ENCODE assay signal across 12 cellular contexts in the genomic region with DNA sequence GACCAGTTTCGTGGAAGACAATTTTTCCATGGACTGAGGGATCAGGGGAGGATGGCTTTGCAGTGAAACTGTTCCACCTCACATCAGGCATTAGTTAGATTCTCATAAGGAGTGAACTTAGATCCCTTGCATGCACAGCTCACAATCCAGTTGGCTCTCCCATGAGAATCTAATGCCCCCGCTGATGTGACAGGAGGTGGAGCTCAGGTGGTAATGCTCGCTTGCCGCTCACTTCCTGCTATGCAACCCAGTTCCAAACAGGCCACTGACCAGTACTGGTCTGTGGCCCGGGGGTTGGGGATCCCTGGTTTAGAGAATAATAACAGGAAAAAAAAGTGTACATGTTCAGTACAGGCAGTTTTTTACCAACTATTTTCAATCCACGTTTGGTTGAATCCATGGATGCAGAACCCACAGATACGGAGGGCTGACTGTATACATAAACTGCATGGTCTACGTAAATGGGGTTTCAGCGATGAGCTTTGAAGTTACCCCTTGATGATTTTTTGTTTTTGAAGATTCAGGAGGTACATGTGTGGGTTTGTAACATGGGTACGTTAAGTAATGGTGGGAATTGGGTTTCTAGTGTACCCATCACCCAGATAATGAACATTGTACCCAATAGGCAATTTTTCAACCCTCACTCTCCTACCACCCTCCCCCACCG. TPM values are rescaled to one million over a fixed set of nuclear protein-coding genes. Genes with fewer than 3 reads are reported as not detected.
DNase-seq lines count a peak whose midpoint lies in the region; ATAC-seq and TF ChIP-seq lines count a peak whose summit lies in the region.
"Had no signal": no experiment of that assay in that cellular context is flagged by ENCODE, and none has a peak within 500 bp of the region (broad histone marks: within the 10 kb centered on the region; RNA-seq: fewer than 3 reads in every experiment).

No MANE protein-coding gene starts in this region.

- intact Hi-C loops in activated CD8-positive, alpha-beta T cell treated with anti-CD3 and anti-CD28 coated beads for 36 hours (cut with micrococcal nuclease) = no loop called here
- intact Hi-C loops in transverse colon (cut with DNase I; ENCODE audit: low total_unique reads) = no loop called here

- no peaks in the 10 kb centered on the region for H3K9me3 Mint-ChIP-seq in activated naive CD4-positive, alpha-beta T cell treated with anti-CD3 and anti-CD28 coated beads, Interleukin-2, amount 50 U/mL, for 24 hours
- no peaks in the 10 kb centered on the region for H3K9me3 Mint-ChIP-seq in activated CD8-positive, alpha-beta T cell treated with anti-CD3 and anti-CD28 coated beads for 36 hours
- no peaks in the 10 kb centered on the region for H3K9me3 Mint-ChIP-seq in memory B cell
- H3K9me3 Mint-ChIP-seq: activated naive CD4-positive, alpha-beta T cell treated with anti-CD3 and anti-CD28 coated beads, Interleukin-2, amount 50 U/mL, for 72 hours; neural crest cell had no signal

- H3K4me3 Mint-ChIP-seq in activated naive CD4-positive, alpha-beta T cell treated with anti-CD3 and anti-CD28 coated beads, Interleukin-2, amount 50 U/mL, for 24 hours = no peak overlapping the region
- peak overlapping the region; percentile 22 for H3K4me3 Mint-ChIP-seq in activated CD8-positive, alpha-beta T cell treated with anti-CD3 and anti-CD28 coated beads for 36 hours
- H3K4me3 Mint-ChIP-seq in memory B cell = no peak overlapping the region
- H3K4me3 Mint-ChIP-seq: neural crest cell had no signal

- H3K9me3 ChIP-seq in transverse colon (no peaks in the 10 kb centered on the region), SJCRH30 (replicated peaks) (no peaks in the 10 kb centered on the region)

- DNase-seq in activated naive CD4-positive, alpha-beta T cell treated with anti-CD3 and anti-CD28 coated beads, Interleukin-2, amount 50 U/mL, for 16 hours = no peak
- no peak for DNase-seq in activated CD8-positive, alpha-beta T cell treated with anti-CD3 and anti-CD28 coated beads for 36 hours
- DNase-seq in memory B cell (ENCODE audit: low spot score in 2 of 2) (no peak), transverse colon (no peak), NOMO-1 treated with dmso at 0.1 percent for 144 hours (lab: John Stamatoyannopoulos, UW; ENCODE audit: unreplicated experiment) (no peak), SJCRH30 (no peak)
- DNase-seq: NCI-H1105 treated with DMSO at 0.1 percent for 48 hours; stimulated activated CD4-positive, alpha-beta T cell treated with anti-CD3 and anti-CD28 coated beads, Interleukin-1b, Interleukin-23, amount 100 ng/mL, for 48 hours had no signal

- TF ChIP-seq POLR2A in transverse colon (IDR thresholded peaks at IDR 0.05) = no peak

- WGBS in transverse colon (ENCODE audit: low coverage in 1 of 2), 2 donors = 78 to 91% methylated on average over 11 of the region's 11 CpGs

- no peak for TF ChIP-seq CTCF in activated CD8-positive, alpha-beta T cell treated with anti-CD3 and anti-CD28 coated beads for 36 hours (IDR thresholded peaks at IDR 0.05)
- TF ChIP-seq CTCF in transverse colon (IDR thresholded peaks at IDR 0.05) = no peak

- no peaks in the 10 kb centered on the region for H3K27me3 ChIP-seq in transverse colon
- no peaks in the 10 kb centered on the region for H3K27me3 ChIP-seq in SJCRH30

- H3K27ac ChIP-seq in transverse colon (peak overlapping the region; percentile 81 to 89 (median 88)), SJCRH30 (no peak overlapping the region)

- peaks cover 42 to 54% (median 52%) of the 10 kb centered on the region in 4 donors for H3K4me1 ChIP-seq in transverse colon
- peaks cover 53% of the 10 kb centered on the region for H3K4me1 ChIP-seq in SJCRH30

- H3K4me1 Mint-ChIP-seq in activated naive CD4-positive, alpha-beta T cell treated with anti-CD3 and anti-CD28 coated beads, Interleukin-2, amount 50 U/mL, for 24 hours = peaks cover 62% of the 10 kb centered on the region
- peaks cover 66% of the 10 kb centered on the region for H3K4me1 Mint-ChIP-seq in activated CD8-positive, alpha-beta T cell treated with anti-CD3 and anti-CD28 coated beads for 36 hours (ENCODE audit: low read depth)
- peaks cover 45% of the 10 kb centered on the region for H3K4me1 Mint-ChIP-seq in memory B cell
- H3K4me1 Mint-ChIP-seq: neural crest cell had no signal

- ATAC-seq in activated CD8-positive, alpha-beta T cell treated with anti-CD3 and anti-CD28 coated beads for 36 hours = no peak
- no peak for ATAC-seq in memory B cell (ENCODE audit: low read depth)
- no peak for ATAC-seq in GM18498 (IDR thresholded peaks at IDR 0.05; ENCODE audit: unreplicated experiment)
- ATAC-seq: activated naive CD4-positive, alpha-beta T cell treated with anti-CD3 and anti-CD28 coated beads, Interleukin-2, amount 50 U/mL, for 72 hours had no signal

- TF ChIP-seq EP300 in transverse colon (IDR thresholded peaks at IDR 0.05; ENCODE audit: low read depth) = no peak

- POLR2A ChIA-PET in activated CD8-positive, alpha-beta T cell treated with anti-CD3 and anti-CD28 coated beads for 36 hours (lab: Charles Lee) = interaction anchor here (0.8 to 3.5 kb wide), 7 partner anchors 8 to 226 kb away, joined by 3 to 17 read pairs (median 4); no protein-coding TSS in a partner anchor

- no peaks in the 10 kb centered on the region for H3K27me3 Mint-ChIP-seq in activated naive CD4-positive, alpha-beta T cell treated with anti-CD3 and anti-CD28 coated beads, Interleukin-2, amount 50 U/mL, for 24 hours
- H3K27me3 Mint-ChIP-seq in activated CD8-positive, alpha-beta T cell treated with anti-CD3 and anti-CD28 coated beads for 36 hours = no peaks in the 10 kb centered on the region
- H3K27me3 Mint-ChIP-seq in memory B cell = no peaks in the 10 kb centered on the region

- peaks cover 0 to 10% (median 0%) of the 10 kb centered on the region in 4 donors for H3K36me3 ChIP-seq in transverse colon
- peaks cover 14% of the 10 kb centered on the region for H3K36me3 ChIP-seq in SJCRH30

- CTCF ChIA-PET in activated CD8-positive, alpha-beta T cell treated with anti-CD3 and anti-CD28 coated beads for 36 hours (lab: Charles Lee) = interaction anchor here (0.7 to 1.8 kb wide), 7 partner anchors 8 to 155 kb away, joined by 3 to 7 read pairs (median 3); no protein-coding TSS in a partner anchor

- H3K4me3 ChIP-seq in transverse colon (no peak overlapping the region), SJCRH30 (no peak overlapping the region)

- in situ Hi-C loops in transverse colon (cut with MboI; ENCODE audit: low pct_ligation_motif_present in 1 of 4, low pct_unique_long_range_greater_than_20kb in 1 of 4, low sequenced_read_pairs in 3 of 4) = no loop called here

- peak overlapping the region; percentile 97 for H3K27ac Mint-ChIP-seq in activated naive CD4-positive, alpha-beta T cell treated with anti-CD3 and anti-CD28 coated beads, Interleukin-2, amount 50 U/mL, for 24 hours
- H3K27ac Mint-ChIP-seq in activated CD8-positive, alpha-beta T cell treated with anti-CD3 and anti-CD28 coated beads for 36 hours = peak overlapping the region; percentile 76
- peak overlapping the region; percentile 71 for H3K27ac Mint-ChIP-seq in memory B cell

- H3K36me3 Mint-ChIP-seq in activated naive CD4-positive, alpha-beta T cell treated with anti-CD3 and anti-CD28 coated beads, Interleukin-2, amount 50 U/mL, for 24 hours = peaks cover 3% of the 10 kb centered on the region
- H3K36me3 Mint-ChIP-seq in activated CD8-positive, alpha-beta T cell treated with anti-CD3 and anti-CD28 coated beads for 36 hours (ENCODE audit: low read depth) = peaks cover 33% of the 10 kb centered on the region
- H3K36me3 Mint-ChIP-seq in memory B cell = peaks cover 9% of the 10 kb centered on the region

RNA-seq across cellular contexts. Expression of gene OGDH, which starts 24.5 kb away (rescaled TPM):
- 10 to 100 TPM; 78.6 to 85.6 TPM for total RNA-seq in activated CD8-positive, alpha-beta T cell treated with anti-CD3 and anti-CD28 coated beads for 36 hours
- 100 to 1,000 TPM in 3 of 4 donors, 10 to 100 TPM in 1; 74.0 to 160 (median 143) TPM for total RNA-seq in transverse colon
- 37.8 and 39.4 TPM in 2 replicates for total RNA-seq in SJCRH30 (2014; rRNA removed; shearing (Covaris generic))

RNA-seq across cellular contexts. Expression of gene TMED4, which starts 48.9 kb away (rescaled TPM):
- 10 to 100 TPM; 74.6 to 76.2 TPM for total RNA-seq in activated CD8-positive, alpha-beta T cell treated with anti-CD3 and anti-CD28 coated beads for 36 hours
- total RNA-seq in transverse colon = 100 to 1,000 TPM; 226 to 303 (median 254) TPM
- 101 and 114 TPM in 2 replicates for total RNA-seq in SJCRH30 (2014; rRNA removed; shearing (Covaris generic))

RNA-seq across cellular contexts. Expression of gene DDX56, which starts 57.2 kb away (rescaled TPM):
- total RNA-seq in activated CD8-positive, alpha-beta T cell treated with anti-CD3 and anti-CD28 coated beads for 36 hours = 10 to 100 TPM; 92.3 to 98.3 TPM
- 100 to 1,000 TPM in 1 of 4 donors, 10 to 100 TPM in 3; 41.1 to 202 (median 42.3) TPM for total RNA-seq in transverse colon
- 88.5 and 90.1 TPM in 2 replicates for total RNA-seq in SJCRH30 (2014; rRNA removed; shearing (Covaris generic))
